ENCODE assay signal across 1 cellular context in genomic region chr19:38880076-38880881, GRCh38.
TF ChIP-seq lines count a peak whose summit lies in the region.

No MANE protein-coding gene starts in this region.

TF ChIP-seq in WTC11, 78 proteins besides CTCF, POLR2A, EP300 and RAD21 (continued from another document):
- no peak for TF ChIP-seq E2F1 (CRISPR knock-in tag; IDR thresholded peaks at IDR 0.05)
- TF ChIP-seq ZSCAN18 (CRISPR knock-in tag; IDR thresholded peaks at IDR 0.05) = no peak
- TF ChIP-seq ZBTB21 (CRISPR knock-in tag; IDR thresholded peaks at IDR 0.05; ENCODE audit: borderline replicate concordance) = no peak
- no peak for TF ChIP-seq ZNF317 (CRISPR knock-in tag; IDR thresholded peaks at IDR 0.05; ENCODE audit: borderline replicate concordance, low read depth)
- TF ChIP-seq MLX (CRISPR knock-in tag; IDR thresholded peaks at IDR 0.05) = no peak
- TF ChIP-seq USF1 (CRISPR knock-in tag; IDR thresholded peaks at IDR 0.05) = no peak
- TF ChIP-seq AFF4 (CRISPR knock-in tag; IDR thresholded peaks at IDR 0.05; ENCODE audit: borderline replicate concordance) = no peak
- TF ChIP-seq NFYB (CRISPR knock-in tag; conservative IDR thresholded peaks at IDR 0.05; ENCODE audit: low read depth) = no peak
- no peak for TF ChIP-seq GABPB1 (CRISPR knock-in tag; IDR thresholded peaks at IDR 0.05)
- no peak for TF ChIP-seq IRF1 (CRISPR knock-in tag; IDR thresholded peaks at IDR 0.05)
- TF ChIP-seq ZNF138 (CRISPR knock-in tag; conservative IDR thresholded peaks at IDR 0.05) = no peak
